ENCODE assay signal across 19 cellular contexts in the genomic region with DNA sequence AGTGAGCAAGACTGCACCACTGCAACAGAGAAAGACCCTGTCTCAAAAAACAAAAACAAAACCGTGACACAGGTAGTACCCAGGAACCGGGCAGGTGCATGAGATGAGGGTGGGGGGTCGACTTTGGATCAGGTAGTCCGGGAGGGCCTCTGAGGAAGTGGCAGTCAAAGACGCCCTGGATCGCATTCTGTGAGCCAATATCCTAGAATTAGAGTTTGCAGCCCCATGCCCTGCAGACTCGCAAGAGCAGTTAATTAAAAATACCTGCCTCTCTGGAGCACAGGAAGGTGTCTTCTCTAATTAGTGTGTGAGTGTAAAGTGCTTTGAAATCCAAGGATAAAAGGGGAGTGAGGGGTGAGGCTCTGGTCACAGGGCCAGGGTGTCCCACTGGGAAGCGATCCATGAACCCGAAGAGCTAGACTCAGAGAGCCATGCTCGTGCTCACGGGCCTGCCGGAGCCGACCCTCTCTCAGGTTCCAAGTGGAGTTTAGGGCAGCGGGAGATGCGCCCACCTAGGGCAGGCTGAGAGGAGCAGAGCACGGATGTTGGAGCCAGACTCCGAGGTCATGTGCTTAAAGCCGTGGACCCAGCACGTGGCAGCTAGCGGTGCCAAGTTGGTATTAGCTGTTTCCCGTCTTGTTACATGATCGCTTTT.
"Had no signal": no experiment of that assay in that cellular context is flagged by ENCODE, and none has a peak within 500 bp of the region (broad histone marks: within the 10 kb centered on the region; RNA-seq: fewer than 3 reads in every experiment).

No MANE protein-coding gene starts in this region.

- H3K27me3 ChIP-seq: brain microvascular endothelial cell, esophagus muscularis mucosa, tibial artery had no signal

- H3K4me1 Mint-ChIP-seq: central memory CD8-positive, alpha-beta T cell had no signal

- H3K9me3 Mint-ChIP-seq: central memory CD8-positive, alpha-beta T cell; natural killer cell had no signal

- H3K36me3 ChIP-seq: brain microvascular endothelial cell, esophagus muscularis mucosa, tibial artery had no signal

- H3K27ac ChIP-seq: coronary artery, tibial artery had no signal

- H3K27ac Mint-ChIP-seq: natural killer cell had no signal

- DNase-seq: activated CD4-positive, alpha-beta T cell treated with anti-CD3 and anti-CD28 coated beads, Interleukin-2, amount 50 U/mL, for 1 hour; activated CD4-positive, CD25-positive, alpha-beta regulatory T cell treated with anti-CD3 and anti-CD28 coated beads, Interleukin-2, amount 50 U/mL, for 72 hours; activated CD8-positive, alpha-beta memory T cell treated with anti-CD3 and anti-CD28 coated beads for 24 hours; activated CD8-positive, alpha-beta memory T cell treated with anti-CD3 and anti-CD28 coated beads, Interleukin-2, amount 50 U/mL, for 48 hours; activated effector memory CD4-positive, alpha-beta T cell treated with Interleukin-2 at 50 U/mL for 16 hours; activated naive CD4-positive, alpha-beta T cell treated with anti-CD3 and anti-CD28 coated beads, Interleukin-2, amount 50 U/mL, for 16 hours; activated T-cell treated with anti-CD3 and anti-CD28 coated beads, Interleukin-2, amount 50 U/mL, for 48 hours; aorta; effector CD4-positive, alpha-beta T cell; natural killer cell; stimulated activated CD4-positive, alpha-beta T cell treated with anti-CD3 and anti-CD28 coated beads, Interleukin-1b, Interleukin-23, amount 100 ng/mL, for 48 hours; stimulated activated CD8-positive, alpha-beta memory T cell treated with anti-CD3 and anti-CD28 coated beads, Interleukin-4, amount 100 ng/mL, for 48 hours; stimulated activated naive CD4-positive, alpha-beta T cell treated with Interleukin-2 at 50 U/mL for 16 hours; substantia nigra had no signal

- ATAC-seq: natural killer cell had no signal

- H3K4me3 ChIP-seq: coronary artery, esophagus muscularis mucosa, tibial artery had no signal

- H3K9me3 ChIP-seq: esophagus muscularis mucosa, tibial artery had no signal

- H3K36me3 Mint-ChIP-seq: natural killer cell had no signal

- H3K4me3 Mint-ChIP-seq: central memory CD8-positive, alpha-beta T cell; natural killer cell had no signal
